In genomic region chr11:75371930-75372876, GRCh38 we compare ENCODE assay signal across 1 cellular context.
TF ChIP-seq lines count a peak whose summit lies in the region.

No MANE protein-coding gene starts in this region.

TF ChIP-seq in HepG2, 621 proteins besides CTCF, POLR2A, EP300 and RAD21 (continued from another document and continues in another):
- TF ChIP-seq ZBTB46 (CRISPR knock-in tag; IDR thresholded peaks at IDR 0.05; ENCODE audit: borderline replicate concordance) (no peak), ZNF800 (CRISPR knock-in tag; IDR thresholded peaks at IDR 0.05) (no peak), ZNF597 (CRISPR knock-in tag; IDR thresholded peaks at IDR 0.05) (no peak), ZNF292 (CRISPR knock-in tag; IDR thresholded peaks at IDR 0.05; ENCODE audit: borderline replicate concordance, low read depth) (no peak), TAF1 (CRISPR knock-in tag; IDR thresholded peaks at IDR 0.05) (no peak), FOXM1 (CRISPR knock-in tag; IDR thresholded peaks at IDR 0.05) (no peak), ZNF746 (CRISPR knock-in tag; IDR thresholded peaks at IDR 0.05) (no peak), CEBPG (CRISPR knock-in tag; IDR thresholded peaks at IDR 0.05) (no peak), CBX5 (CRISPR knock-in tag; IDR thresholded peaks at IDR 0.05; ENCODE audit: borderline replicate concordance) (no peak), FOXP1 (IDR thresholded peaks at IDR 0.05) (no peak; the same call in 1 of the 2 replicates), FOXP1 (CRISPR knock-in tag; IDR thresholded peaks at IDR 0.05) (peak; percentile 86), RXRB (CRISPR knock-in tag; IDR thresholded peaks at IDR 0.05; ENCODE audit: borderline replicate concordance) (peak; percentile 80), SP5 (CRISPR knock-in tag; IDR thresholded peaks at IDR 0.05; ENCODE audit: borderline replicate concordance, low read depth) (peak; percentile 76), NFYC (CRISPR knock-in tag; IDR thresholded peaks at IDR 0.05) (no peak), MED8 (CRISPR knock-in tag; IDR thresholded peaks at IDR 0.05; ENCODE audit: insufficient replicate concordance) (no peak), ZNF501 (CRISPR knock-in tag; IDR thresholded peaks at IDR 0.05) (no peak), HOXA7 (CRISPR knock-in tag; IDR thresholded peaks at IDR 0.05) (no peak), TBX3 (IDR thresholded peaks at IDR 0.05; ENCODE audit: borderline replicate concordance) (peak; percentile 61; the same call in 1 of the 2 replicates), CENPX (CRISPR knock-in tag; IDR thresholded peaks at IDR 0.05) (no peak), ZNF382 (CRISPR knock-in tag; IDR thresholded peaks at IDR 0.05; ENCODE audit: borderline replicate concordance) (no peak), ZNF274 (CRISPR knock-in tag; IDR thresholded peaks at IDR 0.05) (no peak), PATZ1 (CRISPR knock-in tag; IDR thresholded peaks at IDR 0.05) (peak; percentile 39), ZNF503 (CRISPR knock-in tag; IDR thresholded peaks at IDR 0.05) (peak; percentile 76; the same call in 1 of the 2 replicates), ZNF337 (CRISPR knock-in tag; IDR thresholded peaks at IDR 0.05; ENCODE audit: borderline replicate concordance, low read depth) (no peak), FOXA3 (CRISPR knock-in tag; IDR thresholded peaks at IDR 0.05) (peak; percentile 95), GABPB1 (CRISPR knock-in tag; IDR thresholded peaks at IDR 0.05) (no peak), ZNF496 (CRISPR knock-in tag; IDR thresholded peaks at IDR 0.05; ENCODE audit: insufficient replicate concordance) (no peak), ZNF253 (CRISPR knock-in tag; IDR thresholded peaks at IDR 0.05; ENCODE audit: borderline replicate concordance) (no peak), SNAI1 (CRISPR knock-in tag; IDR thresholded peaks at IDR 0.05; ENCODE audit: borderline replicate concordance) (no peak), MXD3 (CRISPR knock-in tag; IDR thresholded peaks at IDR 0.05) (no peak), PAX8 (CRISPR knock-in tag; IDR thresholded peaks at IDR 0.05; ENCODE audit: borderline replicate concordance) (no peak), SAP130 (CRISPR knock-in tag; IDR thresholded peaks at IDR 0.05; ENCODE audit: low read depth) (peak; percentile 76), ZSCAN21 (CRISPR knock-in tag; IDR thresholded peaks at IDR 0.05; ENCODE audit: borderline replicate concordance) (no peak), TSC22D2 (CRISPR knock-in tag; IDR thresholded peaks at IDR 0.05; ENCODE audit: borderline replicate concordance) (no peak), ZNF557 (CRISPR knock-in tag; IDR thresholded peaks at IDR 0.05) (no peak), MAZ (IDR thresholded peaks at IDR 0.05; ENCODE audit: borderline replicate concordance, low read depth, low read length) (no peak), MAZ (CRISPR knock-in tag; IDR thresholded peaks at IDR 0.05; ENCODE audit: low read depth) (no peak), ZKSCAN5 (CRISPR knock-in tag; IDR thresholded peaks at IDR 0.05) (no peak), SALL1 (CRISPR knock-in tag; IDR thresholded peaks at IDR 0.05) (no peak; the same call in 1 of the 2 replicates), ZNF17 (CRISPR knock-in tag; IDR thresholded peaks at IDR 0.05) (no peak), SRSF9 (IDR thresholded peaks at IDR 0.05; ENCODE audit: borderline replicate concordance, insufficient read depth, low read depth, low read length, poor library complexity, severe bottlenecking) (no peak), ZNF3 (CRISPR knock-in tag; IDR thresholded peaks at IDR 0.05) (no peak), SMC3 (IDR thresholded peaks at IDR 0.05; ENCODE audit: low read length) (no peak), ETV5 (CRISPR knock-in tag; IDR thresholded peaks at IDR 0.05; ENCODE audit: borderline replicate concordance) (0 out of 2 replicates have a peak, but pooled peaks have one; percentile 11), ATF4 (CRISPR knock-in tag; IDR thresholded peaks at IDR 0.05) (no peak), BCL6 (CRISPR knock-in tag; IDR thresholded peaks at IDR 0.05) (peak; percentile 81), CEBPZ (IDR thresholded peaks at IDR 0.05; ENCODE audit: low read length) (no peak), ZNF367 (CRISPR knock-in tag; IDR thresholded peaks at IDR 0.05; ENCODE audit: borderline replicate concordance) (no peak), ZNF788 (CRISPR knock-in tag; IDR thresholded peaks at IDR 0.05; ENCODE audit: borderline replicate concordance) (no peak), GLI4 (CRISPR knock-in tag; IDR thresholded peaks at IDR 0.05; ENCODE audit: borderline replicate concordance) (no peak), GFI1 (CRISPR knock-in tag; IDR thresholded peaks at IDR 0.05; ENCODE audit: borderline replicate concordance) (peak; percentile 80), ZNF580 (CRISPR knock-in tag; IDR thresholded peaks at IDR 0.05; ENCODE audit: borderline replicate concordance, low read depth) (no peak), FOXP4 (CRISPR knock-in tag; IDR thresholded peaks at IDR 0.05) (peak; percentile 80), ZMYM2 (CRISPR knock-in tag; IDR thresholded peaks at IDR 0.05) (no peak), HHEX (CRISPR knock-in tag; IDR thresholded peaks at IDR 0.05) (peak; percentile 90), KDM3A (CRISPR knock-in tag; IDR thresholded peaks at IDR 0.05; ENCODE audit: low read depth) (no peak), ZSCAN25 (CRISPR knock-in tag; IDR thresholded peaks at IDR 0.05) (no peak), ZSCAN30 (CRISPR knock-in tag; IDR thresholded peaks at IDR 0.05) (no peak)
